8 cellular contexts compared by ENCODE assay signal in genomic region chr11:117316197-117316961, GRCh38. TPM values are rescaled to one million over a fixed set of nuclear protein-coding genes. Genes with fewer than 3 reads are reported as not detected.
DNase-seq lines count a peak whose midpoint lies in the region; ATAC-seq and TF ChIP-seq lines count a peak whose summit lies in the region.

Gene BACE1 (minus strand): TSS chr11:117316256. CDS start chr11:117315795, 461 bp downstream.

- H3K4me3 Mint-ChIP-seq in neural crest cell = peak within 1 kb of the TSS; percentile 89

- H3K27me3 ChIP-seq in BLaER1 treated with 17β-estradiol and CSF1 and Interleukin-3, amounts not matched to agents 10 nM and 100 nM = peaks cover 24 to 48% (median 43%) of the 10 kb centered on the region in 11 experiments
- no peaks in the 10 kb centered on the region for H3K27me3 ChIP-seq in adrenal gland

- H3K9ac ChIP-seq in BLaER1 treated with 17β-estradiol and CSF1 and Interleukin-3, amounts not matched to agents 10 nM and 100 nM = peak within 1 kb of the TSS; percentile 70 to 82 (median 79)

- peak in 4 of 6 experiments; percentile 18 to 32 (median 26) for TF ChIP-seq CTCF in adrenal gland (IDR thresholded peaks at IDR 0.05)
- TF ChIP-seq CTCF in neural crest cell (conservative IDR thresholded peaks at IDR 0.05) = no peak
- TF ChIP-seq CTCF in GM10248 (IDR thresholded peaks at IDR 0.05; ENCODE audit: control extremely low read depth, extremely low read depth, low read depth, missing control alignments) = no peak

- ATAC-seq in Right ventricle myocardium inferior (peak; percentile 97), HG03095 (IDR thresholded peaks at IDR 0.05; ENCODE audit: unreplicated experiment) (no peak)

- H3K9me3 ChIP-seq in BLaER1 treated with 17β-estradiol and CSF1 and Interleukin-3, amounts not matched to agents 10 nM and 100 nM (replicated peaks in 1 of 11) = no peaks in the 10 kb centered on the region
- no peaks in the 10 kb centered on the region for H3K9me3 ChIP-seq in adrenal gland (replicated peaks in 1 of 3)

- H3K4me3 ChIP-seq in BLaER1 treated with 17β-estradiol and CSF1 and Interleukin-3, amounts not matched to agents 10 nM and 100 nM = peak within 1 kb of the TSS; percentile 60 to 87 (median 74)
- peak within 1 kb of the TSS in 3 of 4 donors; percentile 48 to 93 (median 80) for H3K4me3 ChIP-seq in adrenal gland

- peak within 1 kb of the TSS; percentile 13 for H3K27ac Mint-ChIP-seq in neural crest cell (ENCODE audit: unreplicated experiment)

- H3K4me1 ChIP-seq in BLaER1 treated with 17β-estradiol and CSF1 and Interleukin-3, amounts not matched to agents 10 nM and 100 nM = peaks cover 12 to 39% (median 33%) of the 10 kb centered on the region in 10 experiments
- peaks cover 19 to 41% of the 10 kb centered on the region in 2 donors for H3K4me1 ChIP-seq in adrenal gland (replicated peaks in 1 of 2)

- intact Hi-C loops in adrenal gland (cut with DNase I) = loop anchor here (5.0 to 10.0 kb wide), 2 partner anchors 72 to 84 kb away; partner anchors contain the start of genes PCSK7 (in 1 of the 2) and RNF214 (in 1 of the 2)
- intact Hi-C loops in Right ventricle myocardium inferior (cut with DNase I) = loop anchor here (5.0 kb wide), 1 partner anchor 84 kb away; the partner anchor contains the start of genes PCSK7 and RNF214

- H3K36me3 Mint-ChIP-seq in neural crest cell (ENCODE audit: low read depth) = no peaks in the 10 kb centered on the region

- TF ChIP-seq POLR2A in adrenal gland (IDR thresholded peaks at IDR 0.05) = peak; percentile 46 to 47

- 9 to 19% (median 11%) methylated on average over 13 to 29 of the region's 29 CpGs for WGBS in adrenal gland, 4 donors

- CTCF ChIA-PET in HEK293T (lab: Yijun Ruan, JAX) (interaction anchor here (1.2 kb wide), 1 partner anchor 20 kb away, joined by 3 read pairs; no protein-coding TSS in a partner anchor), GM10248 (lab: Yijun Ruan, JAX) (interaction anchor here (1.1 to 2.7 kb wide), 2 partner anchors 12 to 13 kb away, joined by 4 to 8 read pairs; partner anchors contain the start of gene CEP164)

- H3K27me3 Mint-ChIP-seq in neural crest cell (ENCODE audit: low read depth) = no peaks in the 10 kb centered on the region

- peaks cover 0 to 7% (median 0%) of the 10 kb centered on the region in 11 experiments; a peak in 3 of 22 replicates for H4K20me1 ChIP-seq in BLaER1 treated with 17β-estradiol and CSF1 and Interleukin-3, amounts not matched to agents 10 nM and 100 nM

- H3K4me2 ChIP-seq in BLaER1 treated with 17β-estradiol and CSF1 and Interleukin-3, amounts not matched to agents 10 nM and 100 nM = peak within 1 kb of the TSS; percentile 96 to 100 (median 99)

- H3K27ac ChIP-seq in BLaER1 treated with 17β-estradiol and CSF1 and Interleukin-3, amounts not matched to agents 10 nM and 100 nM = peak within 1 kb of the TSS in 10 of 11 experiments; percentile 12 to 59 (median 46); a peak in 16 of 22 replicates
- H3K27ac ChIP-seq in adrenal gland = peak within 1 kb of the TSS in 3 of 5 donors; percentile 14 to 36 (median 30)

- DNase-seq in HEK293T (ENCODE audit: extremely low spot score) = peak; percentile 91
- DNase-seq in NCI-H748 treated with DMSO at 0.1 percent for 48 hours (lab: John Stamatoyannopoulos, UW) = peak; percentile 48
- peak; percentile 81 to 90 (median 84) for DNase-seq in adrenal gland
- DNase-seq in Right ventricle myocardium inferior (ENCODE audit: missing footprints) = peak; percentile 85
- DNase-seq in neural crest cell (ENCODE audit: low read depth, low spot score) = peak; percentile 76
- DNase-seq in GM10248 (ENCODE audit: extremely low spot score) = no peak

- peaks cover 28% of the 10 kb centered on the region for H3K4me1 Mint-ChIP-seq in neural crest cell

- H3K9me3 Mint-ChIP-seq in neural crest cell = no peaks in the 10 kb centered on the region

- POLR2A ChIA-PET in HEK293T (lab: Yijun Ruan, JAX) = interaction anchor here (1.2 to 2.4 kb wide), 2 partner anchors 11 to 20 kb away, joined by 3 to 16 read pairs; partner anchors contain the start of gene CEP164
- POLR2A ChIA-PET in GM10248 (lab: Yijun Ruan, JAX) = no interaction called here

- no peaks in the 10 kb centered on the region for H3K36me3 ChIP-seq in BLaER1 treated with 17β-estradiol and CSF1 and Interleukin-3, amounts not matched to agents 10 nM and 100 nM
- no peaks in the 10 kb centered on the region for H3K36me3 ChIP-seq in adrenal gland (replicated peaks in 1 of 2)

TF ChIP-seq in HEK293T, 16 proteins besides CTCF, POLR2A, EP300 and RAD21:
- TF ChIP-seq TARDBP (IDR thresholded peaks at IDR 0.05) (no peak), SUZ12 (IDR thresholded peaks at IDR 0.05) (no peak), LEF1 (IDR thresholded peaks at IDR 0.05; ENCODE audit: borderline replicate concordance) (no peak), NFRKB (IDR thresholded peaks at IDR 0.05) (no peak), SP1 (IDR thresholded peaks at IDR 0.05) (no peak), ELF4 (IDR thresholded peaks at IDR 0.05) (0 out of 2 replicates have a peak, but pooled peaks have one; percentile 25), L3MBTL2 (conservative IDR thresholded peaks at IDR 0.05) (no peak), PKNOX1 (IDR thresholded peaks at IDR 0.05) (peak; percentile 64), FOXM1 (IDR thresholded peaks at IDR 0.05; ENCODE audit: borderline replicate concordance) (no peak), FOXA1 (IDR thresholded peaks at IDR 0.05) (no peak), BHLHE40 (IDR thresholded peaks at IDR 0.05; ENCODE audit: borderline replicate concordance) (no peak), HDGF (IDR thresholded peaks at IDR 0.05; ENCODE audit: borderline replicate concordance) (no peak), ARNT (IDR thresholded peaks at IDR 0.05) (no peak), CTBP1 (IDR thresholded peaks at IDR 0.05; ENCODE audit: borderline replicate concordance) (no peak)

RNA-seq across cellular contexts. Expression of gene BACE1, which starts in this region (rescaled TPM):
- total RNA-seq in adrenal gland (10 to 100 TPM; 18.6 to 69.1 (median 39.7) TPM), Right ventricle myocardium inferior (10.7 TPM), neural crest cell (30.4 and 30.7 TPM in 2 replicates)
- 10 to 100 TPM in 2 of 3 donors, 1 to 10 TPM in 1; 9.5 to 46.9 (median 11.8) TPM for polyA plus RNA-seq in adrenal gland

Comparison
In these comparisons a context has a peak if more than half of its experiments do, and no peak if none do; other contexts are left out.
1. CTCF ChIP-seq: peak in adrenal gland (4 of 6); none in neural crest cell (single experiment) and GM10248 (single experiment).